In genomic region chr4:132592850-132593249, GRCh38 we compare ENCODE assay signal across 2 cellular contexts.
TF ChIP-seq lines count a peak whose summit lies in the region.

No MANE protein-coding gene starts in this region.

TF ChIP-seq in HepG2, 621 proteins besides CTCF, POLR2A, EP300 and RAD21:
- TF ChIP-seq HOXA3 (CRISPR knock-in tag; IDR thresholded peaks at IDR 0.05) = no peak
- TF ChIP-seq HNRNPK (IDR thresholded peaks at IDR 0.05; ENCODE audit: low read depth, low read length, poor library complexity, severe bottlenecking) = peak; percentile 98
- no peak for TF ChIP-seq IKZF1 (IDR thresholded peaks at IDR 0.05)
- TF ChIP-seq PCBP1 (IDR thresholded peaks at IDR 0.05; ENCODE audit: borderline replicate concordance, low read depth, low read length) = peak; percentile 82; the same call in 1 of the 2 replicates
- no peak for TF ChIP-seq ZBTB38 (CRISPR knock-in tag; IDR thresholded peaks at IDR 0.05)

TF ChIP-seq in K562, 482 proteins besides CTCF, POLR2A, EP300 and RAD21:
- no peak for TF ChIP-seq TARDBP (IDR thresholded peaks at IDR 0.05)
- TF ChIP-seq HNRNPK (IDR thresholded peaks at IDR 0.05; ENCODE audit: low read depth, low read length, poor library complexity, severe bottlenecking) = peak; percentile 68
TF ChIP-seq in K562: peak in this region for 1.
